ENCODE assay signal across 8 cellular contexts in genomic region chr1:156659994-156660751, GRCh38. TPM values are rescaled to one million over a fixed set of nuclear protein-coding genes. Genes with fewer than 3 reads are reported as not detected.
A peak's percentile ranks its signal among the peaks of the same experiment; 100 is the strongest.
DNase-seq lines count a peak whose midpoint lies in the region; ATAC-seq and TF ChIP-seq lines count a peak whose summit lies in the region.

No MANE protein-coding gene starts in this region.

- peaks cover 22% of the 10 kb centered on the region for H3K27me3 ChIP-seq in neural cell (ENCODE audit: insufficient read depth, low read depth, low read length)

- H3K27ac Mint-ChIP-seq in activated T-helper 17 cell treated with anti-CD3 and anti-CD28 coated beads, Interleukin-2, amount 50 U/mL, for 72 hours: peak overlapping the region; percentile 88

- H3K36me3 Mint-ChIP-seq in activated T-helper 17 cell treated with anti-CD3 and anti-CD28 coated beads, Interleukin-2, amount 50 U/mL, for 72 hours (ENCODE audit: low read depth): no peaks in the 10 kb centered on the region

- TF ChIP-seq RAD21 in neural cell (conservative IDR thresholded peaks at IDR 0.05): peak; percentile 75

- TF ChIP-seq CTCF in fibroblast of pulmonary artery (IDR thresholded peaks at IDR 0.05; ENCODE audit: low read length, missing control alignments) (peak; percentile 91), neural cell (IDR thresholded peaks at IDR 0.05; ENCODE audit: poor library complexity, severe bottlenecking) (peak; percentile 97)

- peaks cover 37% of the 10 kb centered on the region for H3K4me1 Mint-ChIP-seq in activated T-helper 17 cell treated with anti-CD3 and anti-CD28 coated beads, Interleukin-2, amount 50 U/mL, for 72 hours

- no peaks in the 10 kb centered on the region for H4K20me1 ChIP-seq in neural cell (ENCODE audit: insufficient read depth)

- no peaks in the 10 kb centered on the region for H3K79me2 ChIP-seq in neural cell (replicated peaks; ENCODE audit: insufficient read depth, low read length)

- H3K9me3 ChIP-seq in neural cell (ENCODE audit: low read length): no peaks in the 10 kb centered on the region

- H3K27me3 Mint-ChIP-seq in activated T-helper 17 cell treated with anti-CD3 and anti-CD28 coated beads, Interleukin-2, amount 50 U/mL, for 72 hours: peaks cover 19% of the 10 kb centered on the region

- H3K4me2 ChIP-seq in neural cell (ENCODE audit: low read length): no peak overlapping the region

- H3K9ac ChIP-seq in neural cell (ENCODE audit: low read length): no peak overlapping the region

- H3K4me3 ChIP-seq in fibroblast of pulmonary artery (replicated peaks; ENCODE audit: low read depth, low read length) (no peak overlapping the region), neural cell (ENCODE audit: low read length) (no peak overlapping the region)

- peak; percentile 76 for DNase-seq in DMS 273 treated with DMSO at 0.1 percent for 48 hours (lab: John Stamatoyannopoulos, UW)
- peak; percentile 95 for DNase-seq in LoVo (ENCODE audit: low spot score)
- peak; percentile 97 for DNase-seq in RPMI8226
- DNase-seq in fibroblast of pulmonary artery (ENCODE audit: low read depth): peak; percentile 97
- DNase-seq in stimulated activated naive CD8-positive, alpha-beta T cell treated with anti-CD3 and anti-CD28 coated beads, Interleukin-15, Interleukin-2, amounts not matched to agents 100 U/mL and 50 U/mL, for 24 hours: peak; percentile 99

- no peaks in the 10 kb centered on the region for H3K9me3 Mint-ChIP-seq in activated T-helper 17 cell treated with anti-CD3 and anti-CD28 coated beads, Interleukin-2, amount 50 U/mL, for 72 hours

- no peak overlapping the region for H3K27ac ChIP-seq in neural cell (ENCODE audit: low read length)

- H3K4me3 Mint-ChIP-seq in activated T-helper 17 cell treated with anti-CD3 and anti-CD28 coated beads, Interleukin-2, amount 50 U/mL, for 72 hours: peak overlapping the region; percentile 86

- H3K36me3 ChIP-seq in neural cell (ENCODE audit: insufficient read depth, low read length): no peaks in the 10 kb centered on the region

- peak; percentile 65 for ATAC-seq in GM21737 (IDR thresholded peaks at IDR 0.05; ENCODE audit: unreplicated experiment)
- ATAC-seq in activated T-helper 17 cell treated with anti-CD3 and anti-CD28 coated beads, Interleukin-2, amount 50 U/mL, for 72 hours (replicated peaks): peak; percentile 81
- ATAC-seq in stimulated activated naive CD8-positive, alpha-beta T cell treated with anti-CD3 and anti-CD28 coated beads, Interleukin-15, Interleukin-2, amounts not matched to agents 100 U/mL and 50 U/mL, for 24 hours: peak; percentile 85

- no peak overlapping the region for H2AFZ ChIP-seq in neural cell (ENCODE audit: low read depth, low read length)

- H3K9me2 ChIP-seq in neural cell (ENCODE audit: insufficient read depth, low read length): no peaks in the 10 kb centered on the region

- TF ChIP-seq EP300 in neural cell (conservative IDR thresholded peaks at IDR 0.05; ENCODE audit: poor library complexity, severe bottlenecking): no peak

- H3F3A ChIP-seq in neural cell (ENCODE audit: insufficient read depth, low read length, poor library complexity, severe bottlenecking): no peaks in the 10 kb centered on the region

TF ChIP-seq in neural cell, 6 proteins besides CTCF, POLR2A, EP300 and RAD21:
- TF ChIP-seq SMC3 (conservative IDR thresholded peaks at IDR 0.05; ENCODE audit: poor library complexity) (peak; percentile 82), REST (IDR thresholded peaks at IDR 0.05; ENCODE audit: borderline replicate concordance) (no peak), POLR2AphosphoS5 (IDR thresholded peaks at IDR 0.05) (peak; percentile 11)

RNA-seq across cellular contexts. Expression of gene NES, which starts 17.0 kb away (rescaled TPM):
- under 1 TPM in 1 of 2 donors, not detected in 1; 0.05 TPM for total RNA-seq in activated T-helper 17 cell treated with anti-CD3 and anti-CD28 coated beads, Interleukin-2, amount 50 U/mL, for 72 hours
- polyA plus RNA-seq in neural cell: 9.9 and 13.7 TPM in 2 replicates
- polyA minus RNA-seq in neural cell: 26.1 and 29.6 TPM in 2 replicates

RNA-seq across cellular contexts. Expression of gene BCAN, which starts 18.3 kb away (rescaled TPM):
- not detected for total RNA-seq in activated T-helper 17 cell treated with anti-CD3 and anti-CD28 coated beads, Interleukin-2, amount 50 U/mL, for 72 hours
- 0.58 TPM in 1 of 2 replicates, not detected in the other for polyA plus RNA-seq in neural cell
- not detected in 2 replicates for polyA minus RNA-seq in neural cell

RNA-seq across cellular contexts. Expression of gene HAPLN2, which starts 41.0 kb away (rescaled TPM):
- 1 to 10 TPM in 1 of 2 donors, under 1 TPM in 1; 0.30 to 1.5 TPM for total RNA-seq in activated T-helper 17 cell treated with anti-CD3 and anti-CD28 coated beads, Interleukin-2, amount 50 U/mL, for 72 hours
- polyA plus RNA-seq in neural cell: 22.9 and 24.6 TPM in 2 replicates
- 3.4 TPM in 2 replicates for polyA minus RNA-seq in neural cell

RNA-seq across cellular contexts. Expression of gene CRABP2, which starts 45.2 kb away (rescaled TPM):
- 1 to 10 TPM; 2.2 to 4.4 TPM for total RNA-seq in activated T-helper 17 cell treated with anti-CD3 and anti-CD28 coated beads, Interleukin-2, amount 50 U/mL, for 72 hours
- polyA plus RNA-seq in neural cell: 3.4 and 7.7 TPM in 2 replicates
- 1.3 and 1.7 TPM in 2 replicates for polyA minus RNA-seq in neural cell

RNA-seq across cellular contexts. Expression of gene GPATCH4, which starts 58.9 kb away (rescaled TPM):
- 10 to 100 TPM; 21.3 to 51.8 TPM for total RNA-seq in activated T-helper 17 cell treated with anti-CD3 and anti-CD28 coated beads, Interleukin-2, amount 50 U/mL, for 72 hours
- 1.3 and 3.9 TPM in 2 replicates for polyA plus RNA-seq in neural cell
- 3.2 and 5.2 TPM in 2 replicates for polyA minus RNA-seq in neural cell
